Comparison of ENCODE assay signal across 15 cellular contexts in genomic region chrX:5907202-5907601, GRCh38.
"Had no signal": no experiment of that assay in that cellular context is flagged by ENCODE, and none has a peak within 500 bp of the region (broad histone marks: within the 10 kb centered on the region; RNA-seq: fewer than 3 reads in every experiment).

No MANE protein-coding gene starts in this region.

- H3K4me2 ChIP-seq: smooth muscle cell had no signal

- H3K27ac Mint-ChIP-seq: naive thymus-derived CD8-positive, alpha-beta T cell; progenitor cell of endocrine pancreas; type B pancreatic cell had no signal

- H3K4me1 Mint-ChIP-seq: naive thymus-derived CD8-positive, alpha-beta T cell had no signal

- H3K9me3 ChIP-seq: gastroesophageal sphincter, ovary had no signal

- H3K36me3 Mint-ChIP-seq: naive thymus-derived CD8-positive, alpha-beta T cell had no signal

- H3K4me1 ChIP-seq: gastroesophageal sphincter had no signal

- DNase-seq: effector memory CD4-positive, alpha-beta T cell; mammary epithelial cell; mucosa of descending colon; naive thymus-derived CD8-positive, alpha-beta T cell; nucleus accumbens; ovary; right cardiac atrium; stimulated activated CD4-positive, alpha-beta T cell treated with anti-CD3 and anti-CD28 coated beads, Interleukin-2, amount 100 ng/mL, for 48 hours; stimulated activated naive CD4-positive, alpha-beta T cell treated with Interleukin-2 at 50 U/mL for 16 hours had no signal

- H3K27me3 ChIP-seq: gastroesophageal sphincter, ovary had no signal

- ATAC-seq: esophagus mucosa; gastroesophageal sphincter; left lobe of liver; mucosa of descending colon; naive thymus-derived CD8-positive, alpha-beta T cell; right cardiac atrium had no signal

- H3K4me3 Mint-ChIP-seq: naive thymus-derived CD8-positive, alpha-beta T cell; type B pancreatic cell had no signal

- H3K4me3 ChIP-seq: gastroesophageal sphincter, mucosa of descending colon, ovary, smooth muscle cell had no signal

- H3K27me3 Mint-ChIP-seq: naive thymus-derived CD8-positive, alpha-beta T cell; progenitor cell of endocrine pancreas; type B pancreatic cell had no signal

- H3K9me3 Mint-ChIP-seq: type B pancreatic cell had no signal

- H3K36me3 ChIP-seq: gastroesophageal sphincter, ovary had no signal

- H3K27ac ChIP-seq: gastroesophageal sphincter, ovary had no signal
